In genomic region chr19:46924874-46925547, GRCh38 we compare ENCODE assay signal across 8 cellular contexts.
A peak's percentile ranks its signal among the peaks of the same experiment; 100 is the strongest.
DNase-seq lines count a peak whose midpoint lies in the region; ATAC-seq and TF ChIP-seq lines count a peak whose summit lies in the region.

No MANE protein-coding gene starts in this region.

- H3K27ac Mint-ChIP-seq in endodermal cell (no peak overlapping the region), osteocyte (ENCODE audit: unreplicated experiment) (peak overlapping the region; percentile 93)

- no peaks in the 10 kb centered on the region for H3K4me1 ChIP-seq in endodermal cell (ENCODE audit: control insufficient read depth, insufficient read depth, low read length)

- 93% methylated on average over 8 of the region's 8 CpGs for WGBS in endodermal cell (ENCODE audit: insufficient coverage in 1 of 2, insufficient read length in 1 of 2), 2 experiments

- TF ChIP-seq CTCF in endodermal cell (conservative IDR thresholded peaks at IDR 0.05) = no peak
- TF ChIP-seq CTCF in osteocyte (IDR thresholded peaks at IDR 0.05) = no peak

- H3K9me3 Mint-ChIP-seq in endodermal cell (no peaks in the 10 kb centered on the region), osteocyte (ENCODE audit: unreplicated experiment) (no peaks in the 10 kb centered on the region)

- H3K4me3 ChIP-seq in endodermal cell (ENCODE audit: low read length) = no peak overlapping the region

- peaks cover 26% of the 10 kb centered on the region for H3K36me3 ChIP-seq in endodermal cell (ENCODE audit: control insufficient read depth, insufficient read depth, low read length)

- H3K4me1 Mint-ChIP-seq in endodermal cell (peaks cover 7% of the 10 kb centered on the region), osteocyte (ENCODE audit: unreplicated experiment) (peaks cover 57% of the 10 kb centered on the region)

- ATAC-seq in GM21515 (IDR thresholded peaks at IDR 0.05; ENCODE audit: unreplicated experiment) = no peak

- peaks cover 28% of the 10 kb centered on the region for H3K36me3 Mint-ChIP-seq in endodermal cell (ENCODE audit: low read depth)
- H3K36me3 Mint-ChIP-seq in osteocyte (ENCODE audit: unreplicated experiment) = peaks cover 30% of the 10 kb centered on the region

- H3K9me3 ChIP-seq in endodermal cell (ENCODE audit: control insufficient read depth, low read length) = no peaks in the 10 kb centered on the region

- H3K27ac ChIP-seq in endodermal cell (ENCODE audit: low read depth, low read length) = peak overlapping the region; percentile 90

- peak; percentile 44 for DNase-seq in CMK (ENCODE audit: low read depth)
- DNase-seq in NOMO-1 treated with dmso at 0.1 percent for 144 hours (lab: John Stamatoyannopoulos, UW; ENCODE audit: unreplicated experiment) = peak; percentile 6
- DNase-seq in endodermal cell = no peak
- DNase-seq in osteocyte (ENCODE audit: extremely low spot score, unreplicated experiment) = no peak
- DNase-seq in COR-L47 (lab: John Stamatoyannopoulos, UW) = no peak
- DNase-seq in middle frontal gyrus (ENCODE audit: extremely low spot score, low spot score) = no peak
- DNase-seq in posterior cingulate gyrus = no peak

- H3K27me3 ChIP-seq in endodermal cell (ENCODE audit: control insufficient read depth, insufficient read depth, low read length, poor library complexity, severe bottlenecking) = no peaks in the 10 kb centered on the region

- intact Hi-C loops in posterior cingulate gyrus (cut with DNase I) = loop anchor here (5.0 kb wide), 2 partner anchors 52 to 67 kb away; no protein-coding TSS in a partner anchor

- no peak overlapping the region for H3K9ac ChIP-seq in endodermal cell (ENCODE audit: extremely low read depth, low read length, poor library complexity, severe bottlenecking)

- no peaks in the 10 kb centered on the region for H3K27me3 Mint-ChIP-seq in endodermal cell (ENCODE audit: insufficient read depth)
- no peaks in the 10 kb centered on the region for H3K27me3 Mint-ChIP-seq in osteocyte (ENCODE audit: unreplicated experiment)

- H3K4me3 Mint-ChIP-seq in endodermal cell (no peak overlapping the region), osteocyte (ENCODE audit: unreplicated experiment) (peak overlapping the region; percentile 38)

Comparison
In these comparisons a context has a peak if more than half of its experiments do, and no peak if none do; other contexts are left out.
1. DNase-seq: peak in CMK (single experiment) and NOMO-1 treated with dmso at 0.1 percent for 144 hours (single experiment); none in endodermal cell (single experiment), osteocyte (single experiment), COR-L47 (single experiment), middle frontal gyrus (single experiment) and posterior cingulate gyrus (0 of 10).